2 cellular contexts compared by ENCODE assay signal in genomic region chr1:109181085-109181806, GRCh38.
TF ChIP-seq lines count a peak whose summit lies in the region.

No MANE protein-coding gene starts in this region.

TF ChIP-seq in SK-N-SH treated with all-trans-retinoic acid at 6 μM for 48 hours, 23 proteins besides CTCF, POLR2A, EP300 and RAD21 (continued from another document):
- TF ChIP-seq TCF4 (CRISPR knock-in tag; IDR thresholded peaks at IDR 0.05; ENCODE audit: borderline replicate concordance): no peak
- no peak for TF ChIP-seq BACH2 (CRISPR knock-in tag; IDR thresholded peaks at IDR 0.05; ENCODE audit: borderline replicate concordance)
- no peak for TF ChIP-seq ZC3H10 (CRISPR knock-in tag; IDR thresholded peaks at IDR 0.05)
- no peak for TF ChIP-seq PPARA (CRISPR knock-in tag; IDR thresholded peaks at IDR 0.05; ENCODE audit: borderline replicate concordance)
- TF ChIP-seq RARB (CRISPR knock-in tag; IDR thresholded peaks at IDR 0.05): no peak

TF ChIP-seq in HepG2, 621 proteins besides CTCF, POLR2A, EP300 and RAD21 (continued from another document and continues in another):
- TF ChIP-seq, protein P1, sequence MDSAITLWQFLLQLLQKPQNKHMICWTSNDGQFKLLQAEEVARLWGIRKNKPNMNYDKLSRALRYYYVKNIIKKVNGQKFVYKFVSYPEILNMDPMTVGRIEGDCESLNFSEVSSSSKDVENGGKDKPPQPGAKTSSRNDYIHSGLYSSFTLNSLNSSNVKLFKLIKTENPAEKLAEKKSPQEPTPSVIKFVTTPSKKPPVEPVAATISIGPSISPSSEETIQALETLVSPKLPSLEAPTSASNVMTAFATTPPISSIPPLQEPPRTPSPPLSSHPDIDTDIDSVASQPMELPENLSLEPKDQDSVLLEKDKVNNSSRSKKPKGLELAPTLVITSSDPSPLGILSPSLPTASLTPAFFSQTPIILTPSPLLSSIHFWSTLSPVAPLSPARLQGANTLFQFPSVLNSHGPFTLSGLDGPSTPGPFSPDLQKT (CRISPR knock-in tag; IDR thresholded peaks at IDR 0.05; ENCODE audit: borderline replicate concordance): no peak
- TF ChIP-seq MEF2D (CRISPR knock-in tag; IDR thresholded peaks at IDR 0.05) (peak; percentile 67; the same call in 1 of the 2 replicates), JARID2 (CRISPR knock-in tag; IDR thresholded peaks at IDR 0.05; ENCODE audit: insufficient replicate concordance) (no peak), PITX1 (CRISPR knock-in tag; IDR thresholded peaks at IDR 0.05) (peak; percentile 94), IRF2 (CRISPR knock-in tag; IDR thresholded peaks at IDR 0.05) (peak; percentile 64; the same call in 1 of the 2 replicates), MIXL1 (CRISPR knock-in tag; IDR thresholded peaks at IDR 0.05) (peak; percentile 70; the same call in 1 of the 2 replicates), LBX2 (CRISPR knock-in tag; IDR thresholded peaks at IDR 0.05; ENCODE audit: borderline replicate concordance) (no peak), MYPOP (CRISPR knock-in tag; IDR thresholded peaks at IDR 0.05) (peak; percentile 15; the same call in 1 of the 2 replicates), ZFP1 (CRISPR knock-in tag; IDR thresholded peaks at IDR 0.05) (peak; percentile 66; the same call in 1 of the 2 replicates), ZNF224 (CRISPR knock-in tag; IDR thresholded peaks at IDR 0.05) (no peak), IKZF5 (CRISPR knock-in tag; IDR thresholded peaks at IDR 0.05) (peak; percentile 74), TFAP4 (IDR thresholded peaks at IDR 0.05; ENCODE audit: borderline replicate concordance, low read depth) (peak; percentile 94), SRSF9 (IDR thresholded peaks at IDR 0.05; ENCODE audit: borderline replicate concordance, insufficient read depth, low read depth, low read length, poor library complexity, severe bottlenecking) (no peak), HOXD1 (CRISPR knock-in tag; IDR thresholded peaks at IDR 0.05) (peak; percentile 62; the same call in 1 of the 2 replicates), MED1 (CRISPR knock-in tag; IDR thresholded peaks at IDR 0.05) (peak; percentile 66), DR1 (CRISPR knock-in tag; IDR thresholded peaks at IDR 0.05) (no peak), YEATS2 (CRISPR knock-in tag; IDR thresholded peaks at IDR 0.05; ENCODE audit: borderline replicate concordance) (no peak), NRL (CRISPR knock-in tag; IDR thresholded peaks at IDR 0.05; ENCODE audit: borderline replicate concordance) (no peak), ZNF30 (CRISPR knock-in tag; IDR thresholded peaks at IDR 0.05) (no peak), BHLHE40 (IDR thresholded peaks at IDR 0.05; ENCODE audit: low read length) (no peak), ZNF609 (CRISPR knock-in tag; IDR thresholded peaks at IDR 0.05; ENCODE audit: borderline replicate concordance) (peak; percentile 88), TSC22D2 (CRISPR knock-in tag; IDR thresholded peaks at IDR 0.05; ENCODE audit: borderline replicate concordance) (no peak), ZSCAN12 (CRISPR knock-in tag; IDR thresholded peaks at IDR 0.05) (no peak), RCOR2 (CRISPR knock-in tag; IDR thresholded peaks at IDR 0.05) (peak; percentile 59; the same call in 1 of the 2 replicates), ZNF136 (CRISPR knock-in tag; IDR thresholded peaks at IDR 0.05; ENCODE audit: low read depth) (no peak), STAT5B (CRISPR knock-in tag; IDR thresholded peaks at IDR 0.05) (no peak), NAIF1 (CRISPR knock-in tag; IDR thresholded peaks at IDR 0.05; ENCODE audit: borderline replicate concordance) (no peak)
- TF ChIP-seq, protein P2, sequence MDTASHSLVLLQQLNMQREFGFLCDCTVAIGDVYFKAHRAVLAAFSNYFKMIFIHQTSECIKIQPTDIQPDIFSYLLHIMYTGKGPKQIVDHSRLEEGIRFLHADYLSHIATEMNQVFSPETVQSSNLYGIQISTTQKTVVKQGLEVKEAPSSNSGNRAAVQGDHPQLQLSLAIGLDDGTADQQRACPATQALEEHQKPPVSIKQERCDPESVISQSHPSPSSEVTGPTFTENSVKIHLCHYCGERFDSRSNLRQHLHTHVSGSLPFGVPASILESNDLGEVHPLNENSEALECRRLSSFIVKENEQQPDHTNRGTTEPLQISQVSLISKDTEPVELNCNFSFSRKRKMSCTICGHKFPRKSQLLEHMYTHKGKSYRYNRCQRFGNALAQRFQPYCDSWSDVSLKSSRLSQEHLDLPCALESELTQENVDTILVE (CRISPR knock-in tag; IDR thresholded peaks at IDR 0.05): 0 out of 2 replicates have a peak, but pooled peaks have one; percentile 21
- TF ChIP-seq, protein P3, sequence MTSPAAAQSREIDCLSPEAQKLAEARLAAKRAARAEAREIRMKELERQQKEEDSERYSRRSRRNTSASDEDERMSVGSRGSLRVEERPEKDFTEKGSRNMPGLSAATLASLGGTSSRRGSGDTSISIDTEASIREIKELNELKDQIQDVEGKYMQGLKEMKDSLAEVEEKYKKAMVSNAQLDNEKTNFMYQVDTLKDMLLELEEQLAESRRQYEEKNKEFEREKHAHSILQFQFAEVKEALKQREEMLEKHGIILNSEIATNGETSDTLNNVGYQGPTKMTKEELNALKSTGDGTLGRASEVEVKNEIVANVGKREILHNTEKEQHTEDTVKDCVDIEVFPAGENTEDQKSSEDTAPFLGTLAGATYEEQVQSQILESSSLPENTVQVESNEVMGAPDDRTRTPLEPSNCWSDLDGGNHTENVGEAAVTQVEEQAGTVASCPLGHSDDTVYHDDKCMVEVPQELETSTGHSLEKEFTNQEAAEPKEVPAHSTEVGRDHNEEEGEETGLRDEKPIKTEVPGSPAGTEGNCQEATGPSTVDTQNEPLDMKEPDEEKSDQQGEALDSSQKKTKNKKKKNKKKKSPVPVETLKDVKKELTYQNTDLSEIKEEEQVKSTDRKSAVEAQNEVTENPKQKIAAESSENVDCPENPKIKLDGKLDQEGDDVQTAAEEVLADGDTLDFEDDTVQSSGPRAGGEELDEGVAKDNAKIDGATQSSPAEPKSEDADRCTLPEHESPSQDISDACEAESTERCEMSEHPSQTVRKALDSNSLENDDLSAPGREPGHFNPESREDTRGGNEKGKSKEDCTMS (CRISPR knock-in tag; conservative IDR thresholded peaks at IDR 0.05): no peak
- TF ChIP-seq, protein P4, sequence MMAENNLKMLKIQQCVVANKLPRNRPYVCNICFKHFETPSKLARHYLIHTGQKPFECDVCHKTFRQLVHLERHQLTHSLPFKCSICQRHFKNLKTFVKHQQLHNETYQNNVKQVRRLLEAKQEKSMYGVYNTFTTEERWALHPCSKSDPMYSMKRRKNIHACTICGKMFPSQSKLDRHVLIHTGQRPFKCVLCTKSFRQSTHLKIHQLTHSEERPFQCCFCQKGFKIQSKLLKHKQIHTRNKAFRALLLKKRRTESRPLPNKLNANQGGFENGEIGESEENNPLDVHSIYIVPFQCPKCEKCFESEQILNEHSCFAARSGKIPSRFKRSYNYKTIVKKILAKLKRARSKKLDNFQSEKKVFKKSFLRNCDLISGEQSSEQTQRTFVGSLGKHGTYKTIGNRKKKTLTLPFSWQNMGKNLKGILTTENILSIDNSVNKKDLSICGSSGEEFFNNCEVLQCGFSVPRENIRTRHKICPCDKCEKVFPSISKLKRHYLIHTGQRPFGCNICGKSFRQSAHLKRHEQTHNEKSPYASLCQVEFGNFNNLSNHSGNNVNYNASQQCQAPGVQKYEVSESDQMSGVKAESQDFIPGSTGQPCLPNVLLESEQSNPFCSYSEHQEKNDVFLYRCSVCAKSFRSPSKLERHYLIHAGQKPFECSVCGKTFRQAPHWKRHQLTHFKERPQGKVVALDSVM (CRISPR knock-in tag; IDR thresholded peaks at IDR 0.05): peak; percentile 67
- TF ChIP-seq, protein P5, sequence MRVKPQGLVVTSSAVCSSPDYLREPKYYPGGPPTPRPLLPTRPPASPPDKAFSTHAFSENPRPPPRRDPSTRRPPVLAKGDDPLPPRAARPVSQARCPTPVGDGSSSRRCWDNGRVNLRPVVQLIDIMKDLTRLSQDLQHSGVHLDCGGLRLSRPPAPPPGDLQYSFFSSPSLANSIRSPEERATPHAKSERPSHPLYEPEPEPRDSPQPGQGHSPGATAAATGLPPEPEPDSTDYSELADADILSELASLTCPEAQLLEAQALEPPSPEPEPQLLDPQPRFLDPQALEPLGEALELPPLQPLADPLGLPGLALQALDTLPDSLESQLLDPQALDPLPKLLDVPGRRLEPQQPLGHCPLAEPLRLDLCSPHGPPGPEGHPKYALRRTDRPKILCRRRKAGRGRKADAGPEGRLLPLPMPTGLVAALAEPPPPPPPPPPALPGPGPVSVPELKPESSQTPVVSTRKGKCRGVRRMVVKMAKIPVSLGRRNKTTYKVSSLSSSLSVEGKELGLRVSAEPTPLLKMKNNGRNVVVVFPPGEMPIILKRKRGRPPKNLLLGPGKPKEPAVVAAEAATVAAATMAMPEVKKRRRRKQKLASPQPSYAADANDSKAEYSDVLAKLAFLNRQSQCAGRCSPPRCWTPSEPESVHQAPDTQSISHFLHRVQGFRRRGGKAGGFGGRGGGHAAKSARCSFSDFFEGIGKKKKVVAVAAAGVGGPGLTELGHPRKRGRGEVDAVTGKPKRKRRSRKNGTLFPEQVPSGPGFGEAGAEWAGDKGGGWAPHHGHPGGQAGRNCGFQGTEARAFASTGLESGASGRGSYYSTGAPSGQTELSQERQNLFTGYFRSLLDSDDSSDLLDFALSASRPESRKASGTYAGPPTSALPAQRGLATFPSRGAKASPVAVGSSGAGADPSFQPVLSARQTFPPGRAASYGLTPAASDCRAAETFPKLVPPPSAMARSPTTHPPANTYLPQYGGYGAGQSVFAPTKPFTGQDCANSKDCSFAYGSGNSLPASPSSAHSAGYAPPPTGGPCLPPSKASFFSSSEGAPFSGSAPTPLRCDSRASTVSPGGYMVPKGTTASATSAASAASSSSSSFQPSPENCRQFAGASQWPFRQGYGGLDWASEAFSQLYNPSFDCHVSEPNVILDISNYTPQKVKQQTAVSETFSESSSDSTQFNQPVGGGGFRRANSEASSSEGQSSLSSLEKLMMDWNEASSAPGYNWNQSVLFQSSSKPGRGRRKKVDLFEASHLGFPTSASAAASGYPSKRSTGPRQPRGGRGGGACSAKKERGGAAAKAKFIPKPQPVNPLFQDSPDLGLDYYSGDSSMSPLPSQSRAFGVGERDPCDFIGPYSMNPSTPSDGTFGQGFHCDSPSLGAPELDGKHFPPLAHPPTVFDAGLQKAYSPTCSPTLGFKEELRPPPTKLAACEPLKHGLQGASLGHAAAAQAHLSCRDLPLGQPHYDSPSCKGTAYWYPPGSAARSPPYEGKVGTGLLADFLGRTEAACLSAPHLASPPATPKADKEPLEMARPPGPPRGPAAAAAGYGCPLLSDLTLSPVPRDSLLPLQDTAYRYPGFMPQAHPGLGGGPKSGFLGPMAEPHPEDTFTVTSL (CRISPR knock-in tag; IDR thresholded peaks at IDR 0.05; ENCODE audit: borderline replicate concordance): peak; percentile 86; the same call in 1 of the 2 replicates
